ENCODE assay signal across 15 cellular contexts in genomic region chr1:166925791-166926483, GRCh38. TPM values are rescaled to one million over a fixed set of nuclear protein-coding genes. Genes with fewer than 3 reads are reported as not detected.
A peak's percentile ranks its signal among the peaks of the same experiment; 100 is the strongest.
DNase-seq lines count a peak whose midpoint lies in the region; ATAC-seq and TF ChIP-seq lines count a peak whose summit lies in the region.
"Had no signal": no experiment of that assay in that cellular context is flagged by ENCODE, and none has a peak within 500 bp of the region (broad histone marks: within the 10 kb centered on the region; RNA-seq: fewer than 3 reads in every experiment).

No MANE protein-coding gene starts in this region.

- TF ChIP-seq CTCF in osteoblast (IDR thresholded peaks at IDR 0.05; ENCODE audit: extremely low read depth, low read depth, low read length), result no peak

- H3K4me3 ChIP-seq in osteoblast (ENCODE audit: insufficient read depth, low read length), result no peak overlapping the region
- H3K4me3 ChIP-seq: dorsolateral prefrontal cortex, SK-N-MC had no signal

- H3K27me3 ChIP-seq in osteoblast (ENCODE audit: insufficient read depth, low read length), result peaks cover 25% of the 10 kb centered on the region

- no peaks in the 10 kb centered on the region for H3K9me3 ChIP-seq in osteoblast (ENCODE audit: low read depth, low read length)

- H3K4me2 ChIP-seq in osteoblast (ENCODE audit: insufficient read depth, low read length), result peak overlapping the region; percentile 35

- no peaks in the 10 kb centered on the region for H3K79me2 ChIP-seq in osteoblast (ENCODE audit: insufficient read depth, low read length)

- H3K36me3 ChIP-seq in osteoblast (ENCODE audit: insufficient read depth, low read length), result no peaks in the 10 kb centered on the region

- peak; percentile 81 for ATAC-seq in Right ventricle myocardium superior (ENCODE audit: poor library complexity)
- no peak for ATAC-seq in HG03280 (IDR thresholded peaks at IDR 0.05; ENCODE audit: unreplicated experiment)
- no peak for ATAC-seq in HG02970 (IDR thresholded peaks at IDR 0.05; ENCODE audit: low FRiP score, unreplicated experiment)
- ATAC-seq: stimulated activated naive CD8-positive, alpha-beta T cell treated with anti-CD3 and anti-CD28 coated beads, Interleukin-15, Interleukin-2, amounts not matched to agents 100 U/mL and 50 U/mL, for 24 hours had no signal

- H3K27ac ChIP-seq in osteoblast (ENCODE audit: low read depth, low read length), result no peak overlapping the region
- H3K27ac ChIP-seq: SK-N-MC had no signal

- no peaks in the 10 kb centered on the region for H4K20me1 ChIP-seq in osteoblast (ENCODE audit: insufficient read depth, low read length)

- H3K4me1 ChIP-seq in osteoblast (ENCODE audit: insufficient read depth, low read length), result peaks cover 9% of the 10 kb centered on the region

- DNase-seq in ELR (ENCODE audit: low read depth) (peak; percentile 73), RPMI7951 (ENCODE audit: low read depth) (peak; percentile 85), Right ventricle myocardium superior (no peak), osteoblast (ENCODE audit: insufficient read length, low spot score, missing footprints) (peak; percentile 90), NCI-H1092 treated with DMSO at 0.1 percent for 48 hours (lab: John Stamatoyannopoulos, UW) (no peak), NCI-H1930 (lab: John Stamatoyannopoulos, UW) (no peak)
- DNase-seq: activated CD4-positive, alpha-beta T cell treated with anti-CD3 and anti-CD28 coated beads, Interleukin-2, amount 50 U/mL, for 1 hour; activated naive CD4-positive, alpha-beta T cell treated with anti-CD3 and anti-CD28 coated beads, Interleukin-2, amount 10 ng/mL, durations not matched to agents 7 days and 5 days; dorsolateral prefrontal cortex; head of caudate nucleus; NCI-H510A; stimulated activated naive CD8-positive, alpha-beta T cell treated with anti-CD3 and anti-CD28 coated beads, Interleukin-15, Interleukin-2, amounts not matched to agents 100 U/mL and 50 U/mL, for 24 hours had no signal

- no peak overlapping the region for H2AFZ ChIP-seq in osteoblast (ENCODE audit: low read length)

- intact Hi-C loops in Right ventricle myocardium superior (cut with DNase I), result no loop called here

RNA-seq across cellular contexts. Expression of gene ILDR2, which starts 49.4 kb away (rescaled TPM):
- total RNA-seq in RPMI7951 (2014; rRNA removed; shearing (Covaris generic)), result 4.6 and 6.4 TPM in 2 replicates
- total RNA-seq in Right ventricle myocardium superior (4.1 TPM), osteoblast (under 0.01 and 0.36 TPM in 2 replicates)

RNA-seq across cellular contexts. Expression of gene TADA1, which starts 49.9 kb away (rescaled TPM):
- total RNA-seq in RPMI7951 (2014; rRNA removed; shearing (Covaris generic)), result 11.6 and 11.7 TPM in 2 replicates
- total RNA-seq in Right ventricle myocardium superior, result 9.7 TPM
- 10.6 and 11.6 TPM in 2 replicates for total RNA-seq in osteoblast

Comparison
In these comparisons a context has a peak if more than half of its experiments do, and no peak if none do; other contexts are left out.
1. DNase-seq: peak in ELR (single experiment), RPMI7951 (single experiment) and osteoblast (single experiment); none in Right ventricle myocardium superior (single experiment), NCI-H1092 treated with DMSO at 0.1 percent for 48 hours (single experiment) and NCI-H1930 (0 of 2).